In genomic region chr13:107743523-107743922, GRCh38 we compare ENCODE assay signal across 24 cellular contexts.
A peak's percentile ranks its signal among the peaks of the same experiment; 100 is the strongest.
DNase-seq lines count a peak whose midpoint lies in the region; ATAC-seq and TF ChIP-seq lines count a peak whose summit lies in the region.
"Had no signal": no experiment of that assay in that cellular context is flagged by ENCODE, and none has a peak within 500 bp of the region (broad histone marks: within the 10 kb centered on the region; RNA-seq: fewer than 3 reads in every experiment).

No MANE protein-coding gene starts in this region.

- no peaks in the 10 kb centered on the region for H3K27me3 ChIP-seq in GM23338 (ENCODE audit: insufficient read depth)
- no peaks in the 10 kb centered on the region for H3K27me3 ChIP-seq in SK-N-SH (ENCODE audit: insufficient read depth)
- no peaks in the 10 kb centered on the region for H3K27me3 ChIP-seq in Peyer's patch
- H3K27me3 ChIP-seq: BLaER1, gastrocnemius medialis, ovary, upper lobe of left lung had no signal

- no peak overlapping the region for H3K4me3 Mint-ChIP-seq in GM23338
- H3K4me3 Mint-ChIP-seq in activated CD8-positive, alpha-beta memory T cell treated with anti-CD3 and anti-CD28 coated beads, Interleukin-2, amount 10 ng/mL, durations not matched to agents 7 days and 5 days = no peak overlapping the region
- H3K4me3 Mint-ChIP-seq: activated naive CD4-positive, alpha-beta T cell treated with anti-CD3 and anti-CD28 coated beads, Interleukin-2, amount 50 U/mL, for 24 hours; natural killer cell treated with Interleukin-12 subunit alpha and Interleukin-12 subunit beta and Interleukin-15 and Interleukin-18, amount 100 ng/mL, for 72 hours; stimulated activated naive B cell treated with anti-CD40 and anti-IgM and Interleukin-4, amounts not matched to agents 10 μg/mL and 1 μg/mL and 100 μg/mL, for 72 hours had no signal

- peaks cover 6% of the 10 kb centered on the region; the same call in 1 of the 2 replicates for H3K4me1 ChIP-seq in GM23338 (ENCODE audit: insufficient read depth)
- H3K4me1 ChIP-seq in SK-N-SH (ENCODE audit: control insufficient read depth in 1 of 2, insufficient read depth in 2 of 2, low read depth in 1 of 2, low read length in 1 of 2) = peaks cover 2 to 11% of the 10 kb centered on the region in 2 experiments; a peak in 3 of 4 replicates
- H3K4me1 ChIP-seq in Peyer's patch = no peaks in the 10 kb centered on the region
- H3K4me1 ChIP-seq: BLaER1, gastrocnemius medialis, upper lobe of left lung had no signal

- H3K9ac ChIP-seq in SK-N-SH = peak overlapping the region; percentile 20; the same call in 1 of the 2 replicates
- H3K9ac ChIP-seq: BLaER1 had no signal

- H3K27ac Mint-ChIP-seq in GM23338 = no peak overlapping the region
- no peak overlapping the region for H3K27ac Mint-ChIP-seq in activated CD8-positive, alpha-beta memory T cell treated with anti-CD3 and anti-CD28 coated beads, Interleukin-2, amount 10 ng/mL, durations not matched to agents 7 days and 5 days
- H3K27ac Mint-ChIP-seq: activated naive CD4-positive, alpha-beta T cell treated with anti-CD3 and anti-CD28 coated beads, Interleukin-2, amount 50 U/mL, for 24 hours; natural killer cell treated with Interleukin-12 subunit alpha and Interleukin-12 subunit beta and Interleukin-15 and Interleukin-18, amount 100 ng/mL, for 72 hours; stimulated activated naive B cell treated with anti-CD40 and anti-IgM and Interleukin-4, amounts not matched to agents 10 μg/mL and 1 μg/mL and 100 μg/mL, for 72 hours had no signal

- H2AFZ ChIP-seq in GM23338 (no peak overlapping the region), SK-N-SH (ENCODE audit: low read depth) (no peak overlapping the region)

- H3K9me3 ChIP-seq in SK-N-SH (no peaks in the 10 kb centered on the region), Peyer's patch (no peaks in the 10 kb centered on the region)
- H3K9me3 ChIP-seq: BLaER1, gastrocnemius medialis, ovary, upper lobe of left lung had no signal

- 78% methylated on average over 4 of the region's 4 CpGs for WGBS in SK-N-SH (ENCODE audit: low lambda C conversion rate)

- DNase-seq in DMS153 treated with DMSO at 0.1 percent for 48 hours (lab: John Stamatoyannopoulos, UW; ENCODE audit: unreplicated experiment) = peak; percentile 21
- DNase-seq in GM23338 (ENCODE audit: low spot score) = no peak
- DNase-seq in SK-N-SH = no peak
- peak; percentile 31 for DNase-seq in iris pigment epithelial cell (ENCODE audit: low read depth)
- no peak for DNase-seq in Peyer's patch
- no peak for DNase-seq in activated CD8-positive, alpha-beta memory T cell treated with anti-CD3 and anti-CD28 coated beads, Interleukin-2, amount 10 ng/mL, durations not matched to agents 7 days and 5 days
- DNase-seq in NCI-H2227 (lab: John Stamatoyannopoulos, UW; ENCODE audit: unreplicated experiment) = no peak
- DNase-seq: activated CD4-positive, alpha-beta T cell treated with anti-CD3 and anti-CD28 coated beads for 48 hours; amniotic stem cell; DND-41; gastrocnemius medialis; GOT3; left colon; MV-4-11; NCI-H146; NK-92 treated with Interleukin-12 subunit alpha and Interleukin-12 subunit beta, amount 100 ng/mL, for 24 hours; ovary; SHP77; stimulated activated naive B cell treated with anti-CD40 and anti-IgM and Interleukin-4, amounts not matched to agents 10 μg/mL and 1 μg/mL and 100 μg/mL, for 72 hours; substantia nigra; upper lobe of left lung had no signal

- CTCF ChIA-PET in SK-N-SH (lab: Yijun Ruan, JAX) = interaction anchor here (0.7 kb wide), 1 partner anchor 14 kb away, joined by 3 read pairs; no protein-coding TSS in a partner anchor
- CTCF ChIA-PET in activated CD8-positive, alpha-beta memory T cell treated with anti-CD3 and anti-CD28 coated beads, Interleukin-2, amount 10 ng/mL, durations not matched to agents 7 days and 5 days (lab: Charles Lee) = no interaction called here

- no peaks in the 10 kb centered on the region for H3K36me3 Mint-ChIP-seq in GM23338 (ENCODE audit: low read depth)
- no peaks in the 10 kb centered on the region for H3K36me3 Mint-ChIP-seq in activated CD8-positive, alpha-beta memory T cell treated with anti-CD3 and anti-CD28 coated beads, Interleukin-2, amount 10 ng/mL, durations not matched to agents 7 days and 5 days
- H3K36me3 Mint-ChIP-seq: activated naive CD4-positive, alpha-beta T cell treated with anti-CD3 and anti-CD28 coated beads, Interleukin-2, amount 50 U/mL, for 24 hours; natural killer cell treated with Interleukin-12 subunit alpha and Interleukin-12 subunit beta and Interleukin-15 and Interleukin-18, amount 100 ng/mL, for 72 hours; stimulated activated naive B cell treated with anti-CD40 and anti-IgM and Interleukin-4, amounts not matched to agents 10 μg/mL and 1 μg/mL and 100 μg/mL, for 72 hours had no signal

- ATAC-seq in GM23338 = no peak
- no peak for ATAC-seq in activated CD8-positive, alpha-beta memory T cell treated with anti-CD3 and anti-CD28 coated beads, Interleukin-2, amount 10 ng/mL, durations not matched to agents 7 days and 5 days
- ATAC-seq: gastrocnemius medialis; left colon; natural killer cell treated with Interleukin-12 subunit alpha and Interleukin-12 subunit beta and Interleukin-15 and Interleukin-18, amount 100 ng/mL, for 72 hours; stimulated activated naive B cell treated with anti-CD40 and anti-IgM and Interleukin-4, amounts not matched to agents 10 μg/mL and 1 μg/mL and 100 μg/mL, for 72 hours had no signal

- peaks cover 10% of the 10 kb centered on the region for H3K4me1 Mint-ChIP-seq in GM23338
- no peaks in the 10 kb centered on the region for H3K4me1 Mint-ChIP-seq in activated CD8-positive, alpha-beta memory T cell treated with anti-CD3 and anti-CD28 coated beads, Interleukin-2, amount 10 ng/mL, durations not matched to agents 7 days and 5 days
- H3K4me1 Mint-ChIP-seq: activated naive CD4-positive, alpha-beta T cell treated with anti-CD3 and anti-CD28 coated beads, Interleukin-2, amount 50 U/mL, for 24 hours; stimulated activated naive B cell treated with anti-CD40 and anti-IgM and Interleukin-4, amounts not matched to agents 10 μg/mL and 1 μg/mL and 100 μg/mL, for 72 hours had no signal

- TF ChIP-seq EP300 in SK-N-SH (IDR thresholded peaks at IDR 0.05; ENCODE audit: borderline replicate concordance in 1 of 2, low read depth in 1 of 2, low read length in 1 of 2) = no peak

- no peak for TF ChIP-seq POLR2A in Peyer's patch (IDR thresholded peaks at IDR 0.05)

- H4K20me1 ChIP-seq in GM23338 (replicated peaks; ENCODE audit: insufficient read depth) (no peaks in the 10 kb centered on the region; the same call in 1 of the 2 replicates), SK-N-SH (ENCODE audit: insufficient read depth) (no peaks in the 10 kb centered on the region)
- H4K20me1 ChIP-seq: BLaER1 had no signal

- H3K4me3 ChIP-seq in GM23338 = no peak overlapping the region
- H3K4me3 ChIP-seq in SK-N-SH (ENCODE audit: low read depth in 2 of 2, low read length in 1 of 2) = no peak overlapping the region; a peak in 1 of 4 replicates
- H3K4me3 ChIP-seq in Peyer's patch = no peak overlapping the region
- H3K4me3 ChIP-seq: BLaER1, gastrocnemius medialis, ovary, upper lobe of left lung had no signal

- no peaks in the 10 kb centered on the region for H3K27me3 Mint-ChIP-seq in GM23338 (ENCODE audit: insufficient read depth, low read depth, poor library complexity)
- no peaks in the 10 kb centered on the region for H3K27me3 Mint-ChIP-seq in activated CD8-positive, alpha-beta memory T cell treated with anti-CD3 and anti-CD28 coated beads, Interleukin-2, amount 10 ng/mL, durations not matched to agents 7 days and 5 days
- H3K27me3 Mint-ChIP-seq: activated naive CD4-positive, alpha-beta T cell treated with anti-CD3 and anti-CD28 coated beads, Interleukin-2, amount 50 U/mL, for 24 hours; natural killer cell treated with Interleukin-12 subunit alpha and Interleukin-12 subunit beta and Interleukin-15 and Interleukin-18, amount 100 ng/mL, for 72 hours; stimulated activated naive B cell treated with anti-CD40 and anti-IgM and Interleukin-4, amounts not matched to agents 10 μg/mL and 1 μg/mL and 100 μg/mL, for 72 hours had no signal

- H3F3A ChIP-seq in GM23338 (replicated peaks; ENCODE audit: low read depth) = no peaks in the 10 kb centered on the region
- H3F3A ChIP-seq in SK-N-SH (replicated peaks; ENCODE audit: insufficient read depth) = peaks cover 11% of the 10 kb centered on the region

- H3K79me2 ChIP-seq in GM23338 (replicated peaks; ENCODE audit: insufficient read depth) = no peaks in the 10 kb centered on the region
- peaks cover 71% of the 10 kb centered on the region for H3K79me2 ChIP-seq in SK-N-SH (ENCODE audit: insufficient read depth)

- no peak for TF ChIP-seq RAD21 in SK-N-SH (IDR thresholded peaks at IDR 0.05; ENCODE audit: low read length)

- H3K9me2 ChIP-seq in GM23338 (ENCODE audit: insufficient read depth) (no peaks in the 10 kb centered on the region), SK-N-SH (no peaks in the 10 kb centered on the region)

- H3K9me3 Mint-ChIP-seq in GM23338 = peaks cover 4% of the 10 kb centered on the region; the same call in 1 of the 3 replicates
- peaks cover 6% of the 10 kb centered on the region for H3K9me3 Mint-ChIP-seq in activated CD8-positive, alpha-beta memory T cell treated with anti-CD3 and anti-CD28 coated beads, Interleukin-2, amount 10 ng/mL, durations not matched to agents 7 days and 5 days (ENCODE audit: low read depth)
- H3K9me3 Mint-ChIP-seq: activated naive CD4-positive, alpha-beta T cell treated with anti-CD3 and anti-CD28 coated beads, Interleukin-2, amount 50 U/mL, for 24 hours had no signal

- peak overlapping the region; percentile 30; the same call in 1 of the 2 replicates for H3K27ac ChIP-seq in GM23338 (ENCODE audit: low read depth)
- peak overlapping the region in 1 of 2 experiments; percentile 71; a peak in 2 of 4 replicates for H3K27ac ChIP-seq in SK-N-SH (ENCODE audit: low read depth in 2 of 2, low read length in 1 of 2)
- no peak overlapping the region for H3K27ac ChIP-seq in Peyer's patch
- H3K27ac ChIP-seq: BLaER1, gastrocnemius medialis, ovary, upper lobe of left lung had no signal

- H3K36me3 ChIP-seq in GM23338 (ENCODE audit: insufficient read depth) = no peaks in the 10 kb centered on the region
- H3K36me3 ChIP-seq in SK-N-SH (replicated peaks in 1 of 2; ENCODE audit: control insufficient read depth in 1 of 2, insufficient read depth in 2 of 2, low read length in 1 of 2) = no peaks in the 10 kb centered on the region
- no peaks in the 10 kb centered on the region for H3K36me3 ChIP-seq in Peyer's patch
- H3K36me3 ChIP-seq: BLaER1, gastrocnemius medialis, ovary, upper lobe of left lung had no signal

- TF ChIP-seq CTCF in GM23338 (conservative IDR thresholded peaks at IDR 0.05; ENCODE audit: low read depth in 2 of 2) (no peak), SK-N-SH (IDR thresholded peaks at IDR 0.05) (no peak), Peyer's patch (IDR thresholded peaks at IDR 0.05) (no peak)

- POLR2A ChIA-PET in SK-N-SH (lab: Yijun Ruan, JAX) = no interaction called here

- no peak overlapping the region for H3K4me2 ChIP-seq in GM23338
- peak overlapping the region; percentile 58 for H3K4me2 ChIP-seq in SK-N-SH
- H3K4me2 ChIP-seq: BLaER1 had no signal

TF ChIP-seq in GM23338, 12 proteins besides CTCF, POLR2A, EP300 and RAD21 (continues in another document):
- TF ChIP-seq JUNB (IDR thresholded peaks at IDR 0.05; ENCODE audit: unreplicated experiment) = no peak
- no peak for TF ChIP-seq NANOG (IDR thresholded peaks at IDR 0.05; ENCODE audit: borderline replicate concordance)

TF ChIP-seq in SK-N-SH, 30 proteins besides CTCF, POLR2A, EP300 and RAD21 (continues in another document):
- TF ChIP-seq POLR2AphosphoS5 (IDR thresholded peaks at IDR 0.05; ENCODE audit: low read depth, low read length) (no peak), ELF1 (IDR thresholded peaks at IDR 0.05) (no peak)

Comparison
In these comparisons a context has a peak if more than half of its experiments do, and no peak if none do; other contexts are left out.
1. DNase-seq: peak in DMS153 treated with DMSO at 0.1 percent for 48 hours (single experiment) and iris pigment epithelial cell (single experiment); none in GM23338 (single experiment), SK-N-SH (single experiment), Peyer's patch (0 of 3), activated CD8-positive, alpha-beta memory T cell treated with anti-CD3 and anti-CD28 coated beads, Interleukin-2, amount 10 ng/mL, durations not matched to agents 7 days and 5 days (single experiment) and NCI-H2227 (single experiment).